26 cellular contexts compared by ENCODE assay signal in genomic region chr21:36716836-36717235, GRCh38. TPM values are rescaled to one million over a fixed set of nuclear protein-coding genes. Genes with fewer than 3 reads are reported as not detected.
"Had no signal": no experiment of that assay in that cellular context is flagged by ENCODE, and none has a peak within 500 bp of the region (broad histone marks: within the 10 kb centered on the region; RNA-seq: fewer than 3 reads in every experiment).

No MANE protein-coding gene starts in this region.

- H3K4me1 ChIP-seq: left ventricle myocardium inferior, right atrium auricular region, right lobe of liver, vagina had no signal

- H3K27ac ChIP-seq: left ventricle myocardium inferior, ovary, right atrium auricular region, right lobe of liver, tibial nerve, vagina had no signal

- DNase-seq: hypothalamus; immature natural killer cell; left colon; left ventricle myocardium inferior; midbrain; mucosa of descending colon; naive thymus-derived CD4-positive, alpha-beta T cell; ovary; stimulated activated CD4-positive, alpha-beta T cell treated with anti-CD3 and anti-CD28 coated beads, Interleukin-1b, Interleukin-23, amount 100 ng/mL, for 48 hours; stimulated activated CD4-positive, alpha-beta T cell treated with anti-CD3 and anti-CD28 coated beads, Interleukin-2, amount 100 ng/mL, for 48 hours; stimulated activated CD4-positive, alpha-beta T cell treated with anti-CD3 and anti-CD28 coated beads, Interleukin-4, amount 100 ng/mL, for 4 hours; stimulated activated CD8-positive, alpha-beta memory T cell treated with anti-CD3 and anti-CD28 coated beads, Interleukin-4, amount 100 ng/mL, for 48 hours; stimulated activated naive CD4-positive, alpha-beta T cell treated with Interleukin-2 at 50 U/mL for 16 hours; stimulated activated naive CD8-positive, alpha-beta T cell treated with anti-CD3 and anti-CD28 coated beads, Interleukin-15, amount 100 ng/mL, for 72 hours; substantia nigra had no signal

- H3K4me3 ChIP-seq: left ventricle myocardium inferior, lung, mucosa of descending colon, ovary, right atrium auricular region, right lobe of liver, smooth muscle cell, tibial nerve, vagina had no signal

- H3K9me3 ChIP-seq: left ventricle myocardium inferior, mucosa of descending colon, ovary, right atrium auricular region, right lobe of liver, tibial nerve, vagina had no signal

- ATAC-seq: left colon; mucosa of descending colon; naive thymus-derived CD4-positive, alpha-beta T cell; natural killer cell treated with Interleukin-12 subunit alpha and Interleukin-12 subunit beta and Interleukin-15 and Interleukin-18, amount 100 ng/mL, for 72 hours; right lobe of liver; stimulated activated memory B cell treated with anti-CD40 and anti-IgM and Interleukin-4, amounts not matched to agents 10 μg/mL and 1 μg/mL and 100 μg/mL, for 72 hours; stimulated activated naive CD8-positive, alpha-beta T cell treated with anti-CD3 and anti-CD28 coated beads, Interleukin-15, amount 100 ng/mL, for 72 hours had no signal

- H3K4me2 ChIP-seq: smooth muscle cell had no signal

- H3K36me3 ChIP-seq: left ventricle myocardium inferior, ovary, right atrium auricular region, right lobe of liver, tibial nerve, vagina had no signal

- H3K27me3 ChIP-seq: ovary had no signal

RNA-seq across cellular contexts. Expression of gene SIM2, which starts 17.9 kb away (rescaled TPM):
- total RNA-seq: left ventricle myocardium inferior, lung, mesenteric fat pad, mucosa of descending colon, right atrium auricular region, right lobe of liver, smooth muscle cell, temporal lobe, tibial nerve, vagina had no signal
- polyA plus RNA-seq: immature natural killer cell; lung; naive thymus-derived CD4-positive, alpha-beta T cell; neural cell had no signal
